ENCODE assay signal across 9 cellular contexts in genomic region chr17:2975469-2975958, GRCh38.
DNase-seq lines count a peak whose midpoint lies in the region; ATAC-seq and TF ChIP-seq lines count a peak whose summit lies in the region.
"Had no signal": no experiment of that assay in that cellular context is flagged by ENCODE, and none has a peak within 500 bp of the region (broad histone marks: within the 10 kb centered on the region; RNA-seq: fewer than 3 reads in every experiment).

No MANE protein-coding gene starts in this region.

- H3K4me2 ChIP-seq in Karpas-422 (ENCODE audit: low read depth, low read length, poor library complexity, severe bottlenecking): peak overlapping the region; percentile 45

- intact Hi-C loops in transverse colon (cut with DNase I; ENCODE audit: low total_unique reads): no loop called here
- intact Hi-C loops in Right ventricle myocardium inferior (cut with DNase I): no loop called here

- peak overlapping the region; percentile 37; the same call in 1 of the 2 replicates for H3K9ac ChIP-seq in Karpas-422 (ENCODE audit: low read length)

- H3K79me2 ChIP-seq in Karpas-422 (ENCODE audit: low read length): no peaks in the 10 kb centered on the region

- H2AFZ ChIP-seq in Karpas-422 (ENCODE audit: low read length): 0 out of 2 replicates have a peak overlapping the region, but pooled peaks have one; percentile 82

- H3K27ac ChIP-seq in Karpas-422 (ENCODE audit: low read length) (no peak overlapping the region), transverse colon (peak overlapping the region; percentile 9 to 29 (median 17))

- H3K36me3 ChIP-seq in Karpas-422 (ENCODE audit: insufficient read depth, low read length) (no peaks in the 10 kb centered on the region), transverse colon (no peaks in the 10 kb centered on the region)

- 52 to 53% methylated on average over 5 to 8 of the region's 8 CpGs for WGBS in transverse colon (ENCODE audit: low coverage in 1 of 2), 2 donors

- no peak for TF ChIP-seq EP300 in transverse colon (IDR thresholded peaks at IDR 0.05; ENCODE audit: low read depth)

- no peaks in the 10 kb centered on the region for H4K20me1 ChIP-seq in Karpas-422 (ENCODE audit: insufficient read depth, low read depth, low read length)

- no peaks in the 10 kb centered on the region for H3K9me2 ChIP-seq in Karpas-422 (replicated peaks; ENCODE audit: insufficient read depth, low read length)

- DNase-seq in Karpas-422 (peak; percentile 51), SW480 (ENCODE audit: low spot score) (peak; percentile 88), kidney tubule cell (ENCODE audit: low spot score) (peak; percentile 73), transverse colon (peak; percentile 40), MV-4-11 (lab: John Stamatoyannopoulos, UW) (no peak), Right ventricle myocardium inferior (ENCODE audit: missing footprints) (no peak)
- no peak for DNase-seq in stimulated activated naive CD8-positive, alpha-beta T cell treated with anti-CD3 and anti-CD28 coated beads, Interleukin-15, Interleukin-2, amounts not matched to agents 100 U/mL and 50 U/mL, for 24 hours
- DNase-seq: activated T-cell treated with anti-CD3 and anti-CD28 coated beads, Interleukin-2, amount 50 U/mL, for 4 hours; SIG-M5 had no signal

- H3K4me1 ChIP-seq in Karpas-422 (ENCODE audit: low read length) (peaks cover 16% of the 10 kb centered on the region), transverse colon (no peaks in the 10 kb centered on the region)

- TF ChIP-seq CTCF in transverse colon (IDR thresholded peaks at IDR 0.05): no peak

- H3K4me3 ChIP-seq in Karpas-422 (ENCODE audit: low read length): peak overlapping the region; percentile 36; the same call in 1 of the 2 replicates
- H3K4me3 ChIP-seq in transverse colon: peak overlapping the region; percentile 12 to 36 (median 30)

- TF ChIP-seq POLR2A in transverse colon (IDR thresholded peaks at IDR 0.05): no peak

- no peak for ATAC-seq in Right ventricle myocardium inferior
- ATAC-seq in stimulated activated naive CD8-positive, alpha-beta T cell treated with anti-CD3 and anti-CD28 coated beads, Interleukin-15, Interleukin-2, amounts not matched to agents 100 U/mL and 50 U/mL, for 24 hours: no peak
- ATAC-seq: activated T-cell treated with anti-CD3 and anti-CD28 coated beads, Interleukin-2, amount 50 U/mL, for 4 hours had no signal

- H3K9me3 ChIP-seq in Karpas-422 (ENCODE audit: low read length): no peaks in the 10 kb centered on the region
- H3K9me3 ChIP-seq in transverse colon: no peaks in the 10 kb centered on the region

- H3K27me3 ChIP-seq in Karpas-422 (ENCODE audit: low read length): no peaks in the 10 kb centered on the region
- no peaks in the 10 kb centered on the region for H3K27me3 ChIP-seq in transverse colon

- in situ Hi-C loops in transverse colon (cut with MboI; ENCODE audit: low pct_ligation_motif_present in 1 of 4, low pct_unique_long_range_greater_than_20kb in 1 of 4, low sequenced_read_pairs in 3 of 4): no loop called here

Comparison
In these comparisons a context has a peak if more than half of its experiments do, and no peak if none do; other contexts are left out.
1. DNase-seq: peak in Karpas-422 (single experiment), SW480 (single experiment), kidney tubule cell (single experiment) and transverse colon (single experiment); none in MV-4-11 (single experiment), Right ventricle myocardium inferior (single experiment) and stimulated activated naive CD8-positive, alpha-beta T cell treated with anti-CD3 and anti-CD28 coated beads, Interleukin-15, Interleukin-2, amounts not matched to agents 100 U/mL and 50 U/mL, for 24 hours (single experiment).